ENCODE assay signal across 9 cellular contexts in genomic region chr17:8326591-8327583, GRCh38. TPM values are rescaled to one million over a fixed set of nuclear protein-coding genes. Genes with fewer than 3 reads are reported as not detected.
DNase-seq lines count a peak whose midpoint lies in the region; ATAC-seq and TF ChIP-seq lines count a peak whose summit lies in the region.
"Had no signal": no experiment of that assay in that cellular context is flagged by ENCODE, and none has a peak within 500 bp of the region (broad histone marks: within the 10 kb centered on the region; RNA-seq: fewer than 3 reads in every experiment).

No MANE protein-coding gene starts in this region.

- no peak overlapping the region for H3K9ac ChIP-seq in neural cell (ENCODE audit: low read length)

- H3K4me1 Mint-ChIP-seq in activated CD4-positive, alpha-beta T cell treated with anti-CD3 and anti-CD28 coated beads for 36 hours = peaks cover 9% of the 10 kb centered on the region
- H3K4me1 Mint-ChIP-seq in activated CD8-positive, alpha-beta T cell treated with anti-CD3 and anti-CD28 coated beads for 36 hours (ENCODE audit: low read depth) = peaks cover 12% of the 10 kb centered on the region

- H3K36me3 ChIP-seq in neural cell (ENCODE audit: insufficient read depth, low read length) = no peaks in the 10 kb centered on the region

- peaks cover 33% of the 10 kb centered on the region for H3K27me3 Mint-ChIP-seq in activated CD4-positive, alpha-beta T cell treated with anti-CD3 and anti-CD28 coated beads for 36 hours
- peaks cover 35% of the 10 kb centered on the region for H3K27me3 Mint-ChIP-seq in activated CD8-positive, alpha-beta T cell treated with anti-CD3 and anti-CD28 coated beads for 36 hours

- H4K20me1 ChIP-seq in neural cell (ENCODE audit: insufficient read depth) = no peaks in the 10 kb centered on the region

- H3K9me3 ChIP-seq in neural cell (ENCODE audit: low read length) = no peaks in the 10 kb centered on the region

- intact Hi-C loops in activated CD4-positive, alpha-beta T cell treated with anti-CD3 and anti-CD28 coated beads for 36 hours (cut with DNase I, micrococcal nuclease) = no loop called here
- intact Hi-C loops in activated CD8-positive, alpha-beta T cell treated with anti-CD3 and anti-CD28 coated beads for 36 hours (cut with micrococcal nuclease) = no loop called here

- no peak for TF ChIP-seq EP300 in neural cell (conservative IDR thresholded peaks at IDR 0.05; ENCODE audit: poor library complexity, severe bottlenecking)

- H2AFZ ChIP-seq in neural cell (ENCODE audit: low read depth, low read length) = no peak overlapping the region

- no peaks in the 10 kb centered on the region for H3K36me3 Mint-ChIP-seq in activated CD4-positive, alpha-beta T cell treated with anti-CD3 and anti-CD28 coated beads for 36 hours (ENCODE audit: low read depth)
- no peaks in the 10 kb centered on the region for H3K36me3 Mint-ChIP-seq in activated CD8-positive, alpha-beta T cell treated with anti-CD3 and anti-CD28 coated beads for 36 hours (ENCODE audit: low read depth)

- H3K4me2 ChIP-seq in neural cell (ENCODE audit: low read length) = no peak overlapping the region

- H3K9me2 ChIP-seq in neural cell (ENCODE audit: insufficient read depth, low read length) = no peaks in the 10 kb centered on the region

- DNase-seq in activated CD4-positive, alpha-beta T cell treated with anti-CD3 and anti-CD28 coated beads for 36 hours = peak; percentile 52
- DNase-seq in activated CD4-positive, alpha-beta T cell treated with anti-CD3 and anti-CD28 coated beads for 1 hour = no peak
- peak; percentile 48 for DNase-seq in activated CD8-positive, alpha-beta T cell treated with anti-CD3 and anti-CD28 coated beads for 36 hours
- DNase-seq in fibroblast of villous mesenchyme (ENCODE audit: low read depth) (peak; percentile 36), COR-L47 (lab: John Stamatoyannopoulos, UW) (no peak)

- no peak overlapping the region for H3K27ac Mint-ChIP-seq in activated CD4-positive, alpha-beta T cell treated with anti-CD3 and anti-CD28 coated beads for 36 hours
- no peak overlapping the region for H3K27ac Mint-ChIP-seq in activated CD8-positive, alpha-beta T cell treated with anti-CD3 and anti-CD28 coated beads for 36 hours

- H3K27me3 ChIP-seq in neural cell (ENCODE audit: insufficient read depth, low read depth, low read length) = peaks cover 20% of the 10 kb centered on the region

- H3K4me3 Mint-ChIP-seq in activated CD4-positive, alpha-beta T cell treated with anti-CD3 and anti-CD28 coated beads for 36 hours = peak overlapping the region; percentile 58
- H3K4me3 Mint-ChIP-seq in activated CD8-positive, alpha-beta T cell treated with anti-CD3 and anti-CD28 coated beads for 36 hours = peak overlapping the region; percentile 64

- no peaks in the 10 kb centered on the region for H3F3A ChIP-seq in neural cell (ENCODE audit: insufficient read depth, low read length, poor library complexity, severe bottlenecking)

- H3K79me2 ChIP-seq in neural cell (replicated peaks; ENCODE audit: insufficient read depth, low read length) = no peaks in the 10 kb centered on the region

- CTCF ChIA-PET in activated CD4-positive, alpha-beta T cell treated with anti-CD3 and anti-CD28 coated beads for 36 hours (lab: Charles Lee) = interaction anchor here (0.6 to 1.9 kb wide), 11 partner anchors 8 to 1795 kb away, joined by 3 to 6 read pairs (median 3); partner anchors contain the start of gene SLC25A35
- CTCF ChIA-PET in activated CD8-positive, alpha-beta T cell treated with anti-CD3 and anti-CD28 coated beads for 36 hours (lab: Charles Lee) = interaction anchor here (0.6 to 1.8 kb wide), 9 partner anchors 11 to 1128 kb away, joined by 3 to 10 read pairs (median 5); no protein-coding TSS in a partner anchor

- TF ChIP-seq CTCF in activated CD8-positive, alpha-beta T cell treated with anti-CD3 and anti-CD28 coated beads for 36 hours (IDR thresholded peaks at IDR 0.05) = no peak
- TF ChIP-seq CTCF in fibroblast of villous mesenchyme (IDR thresholded peaks at IDR 0.05; ENCODE audit: insufficient read depth, low read depth, low read length) = no peak
- TF ChIP-seq CTCF in neural cell (IDR thresholded peaks at IDR 0.05; ENCODE audit: poor library complexity, severe bottlenecking) = no peak

- H3K27ac ChIP-seq in neural cell (ENCODE audit: low read length) = no peak overlapping the region

- H3K4me3 ChIP-seq in fibroblast of villous mesenchyme (ENCODE audit: low read depth, low read length) (peak overlapping the region; percentile 62), neural cell (ENCODE audit: low read length) (peak overlapping the region; percentile 46)

- POLR2A ChIA-PET in activated CD4-positive, alpha-beta T cell treated with anti-CD3 and anti-CD28 coated beads for 36 hours (lab: Charles Lee) = interaction anchor here (0.5 to 1.7 kb wide), 5 partner anchors 12 to 136 kb away, joined by 3 to 6 read pairs (median 4); partner anchors contain the start of genes KRABD2 and SLC25A35
- POLR2A ChIA-PET in activated CD8-positive, alpha-beta T cell treated with anti-CD3 and anti-CD28 coated beads for 36 hours (lab: Charles Lee) = interaction anchor here (1.0 to 2.1 kb wide), 5 partner anchors 9 to 80 kb away, joined by 3 to 10 read pairs (median 4); partner anchors contain the start of genes CTC1 and KRABD2

- TF ChIP-seq RAD21 in neural cell (conservative IDR thresholded peaks at IDR 0.05) = no peak

- ATAC-seq in activated CD4-positive, alpha-beta T cell treated with anti-CD3 and anti-CD28 coated beads for 36 hours = peak; percentile 70
- peak; percentile 75 for ATAC-seq in activated CD8-positive, alpha-beta T cell treated with anti-CD3 and anti-CD28 coated beads for 36 hours
- ATAC-seq in GM21528 (IDR thresholded peaks at IDR 0.05; ENCODE audit: low FRiP score, unreplicated experiment) (no peak), HG03457 (IDR thresholded peaks at IDR 0.05; ENCODE audit: unreplicated experiment) (no peak)

- no peaks in the 10 kb centered on the region for H3K9me3 Mint-ChIP-seq in activated CD4-positive, alpha-beta T cell treated with anti-CD3 and anti-CD28 coated beads for 36 hours (ENCODE audit: low read depth)
- H3K9me3 Mint-ChIP-seq in activated CD8-positive, alpha-beta T cell treated with anti-CD3 and anti-CD28 coated beads for 36 hours = no peaks in the 10 kb centered on the region

TF ChIP-seq in neural cell, 6 proteins besides CTCF, POLR2A, EP300 and RAD21:
- TF ChIP-seq EZH2 (IDR thresholded peaks at IDR 0.05; ENCODE audit: borderline replicate concordance, insufficient read depth, low read length, poor library complexity, severe bottlenecking) = no peak
- TF ChIP-seq, protein P1, sequence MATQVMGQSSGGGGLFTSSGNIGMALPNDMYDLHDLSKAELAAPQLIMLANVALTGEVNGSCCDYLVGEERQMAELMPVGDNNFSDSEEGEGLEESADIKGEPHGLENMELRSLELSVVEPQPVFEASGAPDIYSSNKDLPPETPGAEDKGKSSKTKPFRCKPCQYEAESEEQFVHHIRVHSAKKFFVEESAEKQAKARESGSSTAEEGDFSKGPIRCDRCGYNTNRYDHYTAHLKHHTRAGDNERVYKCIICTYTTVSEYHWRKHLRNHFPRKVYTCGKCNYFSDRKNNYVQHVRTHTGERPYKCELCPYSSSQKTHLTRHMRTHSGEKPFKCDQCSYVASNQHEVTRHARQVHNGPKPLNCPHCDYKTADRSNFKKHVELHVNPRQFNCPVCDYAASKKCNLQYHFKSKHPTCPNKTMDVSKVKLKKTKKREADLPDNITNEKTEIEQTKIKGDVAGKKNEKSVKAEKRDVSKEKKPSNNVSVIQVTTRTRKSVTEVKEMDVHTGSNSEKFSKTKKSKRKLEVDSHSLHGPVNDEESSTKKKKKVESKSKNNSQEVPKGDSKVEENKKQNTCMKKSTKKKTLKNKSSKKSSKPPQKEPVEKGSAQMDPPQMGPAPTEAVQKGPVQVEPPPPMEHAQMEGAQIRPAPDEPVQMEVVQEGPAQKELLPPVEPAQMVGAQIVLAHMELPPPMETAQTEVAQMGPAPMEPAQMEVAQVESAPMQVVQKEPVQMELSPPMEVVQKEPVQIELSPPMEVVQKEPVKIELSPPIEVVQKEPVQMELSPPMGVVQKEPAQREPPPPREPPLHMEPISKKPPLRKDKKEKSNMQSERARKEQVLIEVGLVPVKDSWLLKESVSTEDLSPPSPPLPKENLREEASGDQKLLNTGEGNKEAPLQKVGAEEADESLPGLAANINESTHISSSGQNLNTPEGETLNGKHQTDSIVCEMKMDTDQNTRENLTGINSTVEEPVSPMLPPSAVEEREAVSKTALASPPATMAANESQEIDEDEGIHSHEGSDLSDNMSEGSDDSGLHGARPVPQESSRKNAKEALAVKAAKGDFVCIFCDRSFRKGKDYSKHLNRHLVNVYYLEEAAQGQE (IDR thresholded peaks at IDR 0.05; ENCODE audit: borderline replicate concordance) = no peak
- TF ChIP-seq MXI1 (conservative IDR thresholded peaks at IDR 0.05; ENCODE audit: poor library complexity, severe bottlenecking) = no peak

RNA-seq across cellular contexts. Expression of gene ODF4, which starts 12.8 kb away (rescaled TPM):
- not detected for total RNA-seq in activated CD4-positive, alpha-beta T cell treated with anti-CD3 and anti-CD28 coated beads for 36 hours
- not detected for total RNA-seq in activated CD8-positive, alpha-beta T cell treated with anti-CD3 and anti-CD28 coated beads for 36 hours
- total RNA-seq in fibroblast of villous mesenchyme = not detected in 2 replicates
- polyA plus RNA-seq in neural cell = not detected in 2 replicates
- polyA minus RNA-seq in neural cell = not detected in 2 replicates
- total RNA-seq: subcutaneous adipose tissue had no signal

RNA-seq across cellular contexts. Expression of gene ARHGEF15, which starts 16.8 kb away (rescaled TPM):
- total RNA-seq in activated CD4-positive, alpha-beta T cell treated with anti-CD3 and anti-CD28 coated beads for 36 hours = not detected
- not detected for total RNA-seq in activated CD8-positive, alpha-beta T cell treated with anti-CD3 and anti-CD28 coated beads for 36 hours
- total RNA-seq in fibroblast of villous mesenchyme = not detected in 2 replicates
- polyA plus RNA-seq in neural cell = 0.10 and 0.14 TPM in 2 replicates
- not detected in 2 replicates for polyA minus RNA-seq in neural cell

RNA-seq across cellular contexts. Expression of gene SLC25A35, which starts 31.7 kb away (rescaled TPM):
- total RNA-seq in activated CD4-positive, alpha-beta T cell treated with anti-CD3 and anti-CD28 coated beads for 36 hours = 1 to 10 TPM; 1.9 to 2.3 TPM
- total RNA-seq in activated CD8-positive, alpha-beta T cell treated with anti-CD3 and anti-CD28 coated beads for 36 hours = 1 to 10 TPM; 2.1 to 3.0 TPM
- 0.86 and 0.97 TPM in 2 replicates for total RNA-seq in fibroblast of villous mesenchyme
- polyA plus RNA-seq in neural cell = 0.25 TPM in 1 of 2 replicates, not detected in the other
- 0.24 and 0.46 TPM in 2 replicates for polyA minus RNA-seq in neural cell

RNA-seq across cellular contexts. Expression of gene RANGRF, which starts 38.4 kb away (rescaled TPM):
- total RNA-seq in activated CD4-positive, alpha-beta T cell treated with anti-CD3 and anti-CD28 coated beads for 36 hours = 10 to 100 TPM; 37.9 to 40.1 TPM
- total RNA-seq in activated CD8-positive, alpha-beta T cell treated with anti-CD3 and anti-CD28 coated beads for 36 hours = 10 to 100 TPM; 44.1 to 47.8 TPM
- total RNA-seq in fibroblast of villous mesenchyme = 8.2 and 13.5 TPM in 2 replicates
- 20.9 and 42.5 TPM in 2 replicates for polyA plus RNA-seq in neural cell
- 8.5 and 8.7 TPM in 2 replicates for polyA minus RNA-seq in neural cell

Comparison
In these comparisons a context has a peak if more than half of its experiments do, and no peak if none do; other contexts are left out.
1. DNase-seq: peak in activated CD4-positive, alpha-beta T cell treated with anti-CD3 and anti-CD28 coated beads for 36 hours (single experiment), activated CD8-positive, alpha-beta T cell treated with anti-CD3 and anti-CD28 coated beads for 36 hours (single experiment) and fibroblast of villous mesenchyme (single experiment); none in activated CD4-positive, alpha-beta T cell treated with anti-CD3 and anti-CD28 coated beads for 1 hour (single experiment) and COR-L47 (single experiment).
2. ATAC-seq: peak in activated CD4-positive, alpha-beta T cell treated with anti-CD3 and anti-CD28 coated beads for 36 hours (single experiment) and activated CD8-positive, alpha-beta T cell treated with anti-CD3 and anti-CD28 coated beads for 36 hours (single experiment); none in GM21528 (single experiment) and HG03457 (single experiment).